Comparison of ENCODE assay signal across 12 cellular contexts in genomic region chr12:27177716-27178115, GRCh38.
A peak's percentile ranks its signal among the peaks of the same experiment; 100 is the strongest.
DNase-seq lines count a peak whose midpoint lies in the region; ATAC-seq, FAIRE-seq and TF ChIP-seq lines count a peak whose summit lies in the region.
"Had no signal": no experiment of that assay in that cellular context is flagged by ENCODE, and none has a peak within 500 bp of the region (broad histone marks: within the 10 kb centered on the region; RNA-seq: fewer than 3 reads in every experiment).

No MANE protein-coding gene starts in this region.

- no peaks in the 10 kb centered on the region for H3K36me3 ChIP-seq in keratinocyte (ENCODE audit: control insufficient read depth in 2 of 2, extremely low read depth in 1 of 2, insufficient read depth in 2 of 2, low read length in 2 of 2)
- H3K36me3 ChIP-seq: BLaER1 treated with 17β-estradiol and CSF1 and Interleukin-3, amounts not matched to agents 10 nM and 100 nM had no signal

- H3K9ac ChIP-seq in keratinocyte (ENCODE audit: control insufficient read depth, extremely low read depth, insufficient read depth, low read length) = no peak overlapping the region
- H3K9ac ChIP-seq: BLaER1 treated with 17β-estradiol and CSF1 and Interleukin-3, amounts not matched to agents 10 nM and 100 nM had no signal

- H3K4me3 ChIP-seq in A549 = no peak overlapping the region
- H3K4me3 ChIP-seq in keratinocyte (ENCODE audit: control insufficient read depth in 2 of 3, extremely low read depth in 1 of 3, insufficient read depth in 2 of 3, low read depth in 1 of 3, low read length in 3 of 3) = no peak overlapping the region
- H3K4me3 ChIP-seq: BLaER1 treated with 17β-estradiol and CSF1 and Interleukin-3, amounts not matched to agents 10 nM and 100 nM had no signal

- FAIRE-seq in A549 (lab: Jason Lieb, UNC) (peak; percentile 65), keratinocyte (lab: Jason Lieb, UNC) (peak; percentile 74)

- no peak overlapping the region for H2AFZ ChIP-seq in keratinocyte (ENCODE audit: control insufficient read depth, low read length)

- TF ChIP-seq POLR2A in A549 (IDR thresholded peaks at IDR 0.05; ENCODE audit: low read length) = no peak

- CTCF ChIA-PET in A549 (lab: Yijun Ruan, JAX) = interaction anchor here (1.9 to 4.1 kb wide), 2 partner anchors 36 to 67 kb away, joined by 6 to 14 read pairs; partner anchors contain the start of gene STK38L

- no peaks in the 10 kb centered on the region for H4K20me1 ChIP-seq in keratinocyte (ENCODE audit: control insufficient read depth, extremely low read depth, insufficient read depth, low read length)
- H4K20me1 ChIP-seq: BLaER1 treated with 17β-estradiol and CSF1 and Interleukin-3, amounts not matched to agents 10 nM and 100 nM had no signal

- no peak for TF ChIP-seq EP300 in A549 (IDR thresholded peaks at IDR 0.05)

- H3K79me2 ChIP-seq in keratinocyte (ENCODE audit: control insufficient read depth, insufficient read depth, low read length) = no peaks in the 10 kb centered on the region

- ATAC-seq in A549 (peak in 1 of 2 experiments; percentile 62; a peak in 3 of 6 replicates), HG02798 (IDR thresholded peaks at IDR 0.05; ENCODE audit: poor library complexity, unreplicated experiment) (no peak)

- peak overlapping the region; percentile 82 for H3K4me2 ChIP-seq in A549
- peak overlapping the region; percentile 33 for H3K4me2 ChIP-seq in keratinocyte (ENCODE audit: control insufficient read depth, extremely low read depth, insufficient read depth, low read depth, low read length)

- TF ChIP-seq CTCF in A549 (IDR thresholded peaks at IDR 0.05) (no peak), keratinocyte (optimal IDR thresholded peaks at IDR 0.05 in 1 of 3, IDR thresholded peaks at IDR 0.05 in 1 of 3, conservative IDR thresholded peaks at IDR 0.05 in 1 of 3; ENCODE audit: extremely low read depth in 1 of 3, insufficient read depth in 2 of 3, low read length in 3 of 3) (no peak)

- H3K9me1 ChIP-seq in keratinocyte (ENCODE audit: control insufficient read depth, extremely low read depth, insufficient read depth, low read length) = no peaks in the 10 kb centered on the region

- DNase-seq in A549 (ENCODE audit: low read depth in 1 of 2, low spot score in 1 of 2) = peak in 1 of 2 experiments; percentile 74
- DNase-seq in HCEC 1CT = peak; percentile 90
- DNase-seq in astrocyte of the hippocampus (ENCODE audit: low read depth, low spot score) = peak; percentile 72
- DNase-seq in keratinocyte (ENCODE audit: low read depth, low spot score) = peak; percentile 5
- no peak for DNase-seq in NK-92 treated with Interleukin-12 subunit alpha and Interleukin-12 subunit beta, amount 100 ng/mL, for 24 hours (lab: John Stamatoyannopoulos, UW)
- DNase-seq in NCI-H524 treated with DMSO at 0.1 percent for 48 hours (lab: John Stamatoyannopoulos, UW) = no peak
- no peak for DNase-seq in COR-L47 (lab: John Stamatoyannopoulos, UW)
- DNase-seq: activated naive CD4-positive, alpha-beta T cell treated with Interleukin-2 at 50 U/mL for 16 hours; NCI-H510A treated with DMSO at 0.1 percent for 48 hours; stimulated activated naive CD4-positive, alpha-beta T cell had no signal

- H3K27me3 ChIP-seq in keratinocyte (ENCODE audit: control insufficient read depth, extremely low read depth, insufficient read depth, low read length) = no peaks in the 10 kb centered on the region
- H3K27me3 ChIP-seq: BLaER1 treated with 17β-estradiol and CSF1 and Interleukin-3, amounts not matched to agents 10 nM and 100 nM had no signal

- dilution Hi-C loops in keratinocyte (cut with MboI; ENCODE audit: extremely low pct_ligation_motif_present, low sequenced_read_pairs) = no loop called here

- no peak for TF ChIP-seq RAD21 in A549 (conservative IDR thresholded peaks at IDR 0.05 in 1 of 2, IDR thresholded peaks at IDR 0.05 in 1 of 2)

- peak overlapping the region; percentile 81 to 90 for H3K27ac ChIP-seq in A549
- peak overlapping the region; percentile 49 for H3K27ac ChIP-seq in keratinocyte (ENCODE audit: control insufficient read depth, insufficient read depth, low read length)

- POLR2A ChIA-PET in A549 (lab: Yijun Ruan, JAX) = interaction anchor here (0.9 kb wide), 1 partner anchor 66 kb away, joined by 3 read pairs; the partner anchor contains the start of gene STK38L

- H3K9me3 ChIP-seq in A549 (peaks cover 4% of the 10 kb centered on the region; the same call in 2 of the 3 replicates), keratinocyte (ENCODE audit: control insufficient read depth, low read depth, low read length) (no peaks in the 10 kb centered on the region)

- H3K4me1 ChIP-seq in A549 = peaks cover 60% of the 10 kb centered on the region
- peaks cover 41% of the 10 kb centered on the region for H3K4me1 ChIP-seq in keratinocyte (ENCODE audit: control insufficient read depth, extremely low read depth, insufficient read depth, low read length)

TF ChIP-seq in A549, 52 proteins besides CTCF, POLR2A, EP300 and RAD21:
- TF ChIP-seq FOSL2 (IDR thresholded peaks at IDR 0.05) = no peak
- TF ChIP-seq FOSL2 (CRISPR knock-in tag; IDR thresholded peaks at IDR 0.05) = peak; percentile 74
- 0 out of 2 replicates have a peak, but pooled peaks have one; percentile 34 for TF ChIP-seq MAX (IDR thresholded peaks at IDR 0.05)
- no peak for TF ChIP-seq GATA3 (IDR thresholded peaks at IDR 0.05; ENCODE audit: borderline replicate concordance)
- peak; percentile 64; the same call in 1 of the 2 replicates for TF ChIP-seq JUNB (IDR thresholded peaks at IDR 0.05)
- TF ChIP-seq CEBPB (IDR thresholded peaks at IDR 0.05) = peak; percentile 34 to 63; a peak in 2 of 4 replicates
- TF ChIP-seq HMGXB4 (CRISPR knock-in tag; IDR thresholded peaks at IDR 0.05; ENCODE audit: borderline replicate concordance) = no peak

Comparison
In these comparisons a context has a peak if more than half of its experiments do, and no peak if none do; other contexts are left out.
1. DNase-seq: peak in HCEC 1CT (single experiment), astrocyte of the hippocampus (single experiment) and keratinocyte (single experiment); none in NK-92 treated with Interleukin-12 subunit alpha and Interleukin-12 subunit beta, amount 100 ng/mL, for 24 hours (single experiment), NCI-H524 treated with DMSO at 0.1 percent for 48 hours (single experiment) and COR-L47 (single experiment).